9 cellular contexts compared by ENCODE assay signal in the genomic region with DNA sequence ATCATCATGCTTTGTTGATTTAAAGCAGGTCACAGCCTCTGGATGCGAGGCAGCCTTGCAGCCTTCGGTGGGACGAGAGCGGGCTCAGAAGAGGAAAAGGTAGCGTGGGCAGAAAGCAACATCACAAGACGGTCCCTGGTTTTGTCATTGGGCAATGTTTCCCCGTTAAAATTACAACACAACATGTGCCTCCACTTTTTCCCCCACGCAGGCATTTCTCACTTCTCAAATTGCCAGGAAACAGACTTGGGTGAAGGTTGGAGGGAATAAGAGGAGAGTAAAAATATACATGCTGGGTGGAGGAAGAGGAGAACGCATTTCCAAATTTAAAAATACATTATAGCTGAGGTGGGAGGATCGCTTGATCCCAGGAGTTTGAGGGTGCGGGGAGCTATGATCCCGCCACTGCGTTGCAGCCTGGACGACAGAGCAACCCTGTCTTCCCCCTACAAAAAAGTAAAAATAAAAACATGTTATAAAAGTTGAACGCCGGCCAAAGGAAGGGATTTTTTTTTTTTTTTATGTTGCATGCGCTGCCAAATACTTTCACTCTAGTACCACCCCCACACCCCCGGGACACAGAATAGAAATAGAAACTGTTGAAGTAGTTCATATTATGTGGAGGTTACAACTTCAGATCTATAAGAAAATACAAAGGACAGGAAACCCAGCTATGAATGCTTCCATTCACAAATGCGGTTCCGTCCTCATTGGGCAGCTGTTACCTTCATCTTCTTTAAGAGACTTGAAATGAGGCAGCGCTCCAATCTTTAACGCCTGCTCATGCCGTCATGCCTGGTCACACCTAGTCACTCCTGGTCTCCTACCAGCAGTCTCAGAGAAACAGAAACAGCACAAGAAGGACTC. TPM values are rescaled to one million over a fixed set of nuclear protein-coding genes. Genes with fewer than 3 reads are reported as not detected.
DNase-seq lines count a peak whose midpoint lies in the region; ATAC-seq lines count a peak whose summit lies in the region.
"Had no signal": no experiment of that assay in that cellular context is flagged by ENCODE, and none has a peak within 500 bp of the region (broad histone marks: within the 10 kb centered on the region; RNA-seq: fewer than 3 reads in every experiment).

No MANE protein-coding gene starts in this region.

- ATAC-seq in GM21447 (IDR thresholded peaks at IDR 0.05; ENCODE audit: unreplicated experiment) (peak; percentile 53), sciatic nerve (peak; percentile 84), GM21360 (IDR thresholded peaks at IDR 0.05; ENCODE audit: unreplicated experiment) (no peak), GM18498 (IDR thresholded peaks at IDR 0.05; ENCODE audit: unreplicated experiment) (no peak)

- DNase-seq in SKM-1 (lab: John Stamatoyannopoulos, UW; ENCODE audit: unreplicated experiment) (peak; percentile 94), head of caudate nucleus (peak in 23 of 42 donors; percentile 30 to 72 (median 54)), sciatic nerve (ENCODE audit: low spot score) (no peak), islet precursor cell (no peak)
- DNase-seq in stimulated activated naive CD4-positive, alpha-beta T cell treated with Interleukin-2 at 50 U/mL for 16 hours (lab: John Stamatoyannopoulos, UW): no peak

- intact Hi-C loops in head of caudate nucleus (cut with DNase I): no loop called here
- intact Hi-C loops in sciatic nerve (cut with DNase I): no loop called here

RNA-seq across cellular contexts. Expression of gene NAA20, which starts 13.8 kb away (rescaled TPM):
- 38.1 TPM for total RNA-seq in sciatic nerve

RNA-seq across cellular contexts. Expression of gene CRNKL1, which starts 48.9 kb away (rescaled TPM):
- total RNA-seq in sciatic nerve: 24.9 TPM

RNA-seq across cellular contexts. Expression of gene CFAP61, which starts 49.0 kb away (rescaled TPM):
- 0.40 TPM for total RNA-seq in sciatic nerve
- total RNA-seq: glomerular endothelial cell had no signal

Comparison
In these comparisons a context has a peak if more than half of its experiments do, and no peak if none do; other contexts are left out.
1. ATAC-seq: peak in GM21447 (single experiment) and sciatic nerve (single experiment); none in GM21360 (single experiment) and GM18498 (single experiment).
2. DNase-seq: peak in SKM-1 (single experiment) and head of caudate nucleus (23 of 42); none in sciatic nerve (single experiment), stimulated activated naive CD4-positive, alpha-beta T cell treated with Interleukin-2 at 50 U/mL for 16 hours (single experiment) and islet precursor cell (single experiment).